ENCODE assay signal across 16 cellular contexts in the genomic region with DNA sequence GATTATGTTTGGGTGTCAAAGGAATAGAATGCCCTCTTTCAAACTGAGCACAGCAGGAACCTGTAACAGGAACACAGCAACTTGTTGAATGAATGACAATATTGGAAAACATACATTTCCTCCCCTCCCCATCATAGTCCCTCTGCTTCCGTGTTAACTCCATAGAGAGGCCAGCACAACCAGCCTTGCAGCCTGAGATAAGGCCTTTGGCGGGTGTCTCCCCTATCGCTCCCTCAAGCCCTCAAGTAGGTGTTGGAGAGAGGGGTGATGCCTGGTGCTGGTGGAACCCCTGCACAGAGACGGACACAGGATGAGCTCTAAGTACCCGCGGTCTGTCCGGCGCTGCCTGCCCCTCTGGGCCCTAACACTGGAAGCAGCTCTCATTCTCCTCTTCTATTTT. TPM values are rescaled to one million over a fixed set of nuclear protein-coding genes. Genes with fewer than 3 reads are reported as not detected.
"Had no signal": no experiment of that assay in that cellular context is flagged by ENCODE, and none has a peak within 500 bp of the region (broad histone marks: within the 10 kb centered on the region; RNA-seq: fewer than 3 reads in every experiment).

Gene RHD (plus strand): TSS at position 272 of the 400 bp plus-strand sequence. CDS start 39 bp downstream, at position 311.

RNA-seq across cellular contexts. Expression of gene RHD, which starts in this region (rescaled TPM):
- total RNA-seq: activated B cell treated with CpG ODN at 0.5 μM for 24 hours; activated CD4-positive, alpha-beta memory T cell treated with anti-CD3 and anti-CD28 coated beads for 36 hours; activated CD4-positive, alpha-beta T cell treated with anti-CD3 and anti-CD28 coated beads, Interleukin-2, amount 10 ng/mL, durations not matched to agents 24 days and 14 days; activated CD8-positive, alpha-beta memory T cell treated with anti-CD3 and anti-CD28 coated beads for 36 hours; activated CD8-positive, alpha-beta T cell treated with anti-CD3 and anti-CD28 coated beads for 36 hours; activated naive CD4-positive, alpha-beta T cell treated with anti-CD3 and anti-CD28 coated beads for 36 hours; activated naive CD4-positive, alpha-beta T cell treated with anti-CD3 and anti-CD28 coated beads, Interleukin-2, amount 50 U/mL, for 72 hours; activated naive CD8-positive, alpha-beta T cell treated with anti-CD3 and anti-CD28 coated beads for 36 hours; activated T-cell treated with anti-CD3 and anti-CD28 coated beads, Interleukin-2, amount 50 U/mL, for 4 hours; activated T-helper 1 cell treated with anti-CD3 and anti-CD28 coated beads, Interleukin-12 subunit alpha, Interleukin-12 subunit beta, Interleukin-2, Interleukin-4 antibody, amounts not matched to agents 30 ng/mL and 10 ng/mL and 1 ng/mL, durations not matched to agents 14 hours and 24 hours and 36 hours; aorta; astrocyte; body of pancreas; breast epithelium; cardiac muscle cell; chondrocyte had no signal
- polyA plus RNA-seq: aorta had no signal
